1 cellular context compared by ENCODE assay signal in the genomic region with DNA sequence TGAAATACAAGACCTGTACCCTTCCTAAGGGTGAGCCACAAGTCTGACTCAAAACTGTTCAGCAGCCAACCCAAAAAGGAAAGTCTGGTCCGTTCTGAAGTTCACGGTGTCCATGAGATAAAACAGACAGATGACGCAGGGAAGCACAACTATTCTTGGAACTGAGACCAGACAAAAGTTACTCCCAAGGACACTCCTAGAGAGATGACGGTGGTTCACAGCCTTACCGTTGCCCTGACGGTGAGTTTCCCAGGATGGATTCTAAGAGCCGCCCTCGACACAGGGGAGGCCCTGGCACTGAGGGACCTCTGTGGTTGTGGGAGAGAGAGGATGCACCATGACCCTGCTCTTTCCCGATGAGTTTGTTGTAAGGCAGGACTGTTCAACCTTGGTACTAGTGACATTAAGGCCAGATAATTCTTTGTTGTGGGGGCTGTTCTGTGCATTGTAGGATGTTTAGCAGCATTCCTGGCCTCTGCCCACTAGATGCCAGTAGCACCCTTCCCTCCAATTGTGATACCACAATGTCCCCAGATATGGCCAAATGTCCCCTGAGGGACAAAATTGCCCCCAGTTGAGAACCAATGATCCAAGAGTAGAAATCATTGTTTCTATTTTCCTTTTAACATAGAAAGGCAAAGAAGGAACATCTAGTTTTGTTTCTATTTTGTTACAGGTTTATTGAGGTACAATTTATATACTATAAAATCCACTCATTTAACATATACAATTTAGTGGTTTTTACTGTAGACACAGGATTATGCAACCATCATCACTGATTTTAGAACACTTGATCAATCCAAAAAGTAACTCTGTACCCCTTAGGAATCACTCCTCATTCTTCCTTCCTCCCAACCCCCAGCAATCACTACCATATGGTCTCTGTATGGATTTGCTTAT.
A peak's percentile ranks its signal among the peaks of the same experiment; 100 is the strongest.
TF ChIP-seq lines count a peak whose summit lies in the region.

No MANE protein-coding gene starts in this region.

TF ChIP-seq in K562, 482 proteins besides CTCF, POLR2A, EP300 and RAD21 (continued from another document and continues in another):
- TF ChIP-seq TGIF2 (CRISPR knock-in tag; IDR thresholded peaks at IDR 0.05): no peak
- no peak for TF ChIP-seq CEBPG (CRISPR knock-in tag; IDR thresholded peaks at IDR 0.05)
- TF ChIP-seq CEBPG (tag; conservative IDR thresholded peaks at IDR 0.05 in 1 of 2, IDR thresholded peaks at IDR 0.05 in 1 of 2): 0 out of 4 replicates have a peak, but pooled peaks of 1 of the 2 experiments have one; percentile 13
- no peak for TF ChIP-seq FOXK2 (conservative IDR thresholded peaks at IDR 0.05 in 1 of 2, IDR thresholded peaks at IDR 0.05 in 1 of 2; ENCODE audit: low read depth in 2 of 2)
- TF ChIP-seq MCM3 (IDR thresholded peaks at IDR 0.05): no peak
- no peak for TF ChIP-seq NFATC3 (IDR thresholded peaks at IDR 0.05)
- no peak for TF ChIP-seq ELF2 (CRISPR knock-in tag; IDR thresholded peaks at IDR 0.05)
- TF ChIP-seq MEF2A (IDR thresholded peaks at IDR 0.05; ENCODE audit: control insufficient read depth, low read depth, low read length): no peak
- no peak for TF ChIP-seq ZNF830 (CRISPR knock-in tag; IDR thresholded peaks at IDR 0.05)
- TF ChIP-seq, protein P1, sequence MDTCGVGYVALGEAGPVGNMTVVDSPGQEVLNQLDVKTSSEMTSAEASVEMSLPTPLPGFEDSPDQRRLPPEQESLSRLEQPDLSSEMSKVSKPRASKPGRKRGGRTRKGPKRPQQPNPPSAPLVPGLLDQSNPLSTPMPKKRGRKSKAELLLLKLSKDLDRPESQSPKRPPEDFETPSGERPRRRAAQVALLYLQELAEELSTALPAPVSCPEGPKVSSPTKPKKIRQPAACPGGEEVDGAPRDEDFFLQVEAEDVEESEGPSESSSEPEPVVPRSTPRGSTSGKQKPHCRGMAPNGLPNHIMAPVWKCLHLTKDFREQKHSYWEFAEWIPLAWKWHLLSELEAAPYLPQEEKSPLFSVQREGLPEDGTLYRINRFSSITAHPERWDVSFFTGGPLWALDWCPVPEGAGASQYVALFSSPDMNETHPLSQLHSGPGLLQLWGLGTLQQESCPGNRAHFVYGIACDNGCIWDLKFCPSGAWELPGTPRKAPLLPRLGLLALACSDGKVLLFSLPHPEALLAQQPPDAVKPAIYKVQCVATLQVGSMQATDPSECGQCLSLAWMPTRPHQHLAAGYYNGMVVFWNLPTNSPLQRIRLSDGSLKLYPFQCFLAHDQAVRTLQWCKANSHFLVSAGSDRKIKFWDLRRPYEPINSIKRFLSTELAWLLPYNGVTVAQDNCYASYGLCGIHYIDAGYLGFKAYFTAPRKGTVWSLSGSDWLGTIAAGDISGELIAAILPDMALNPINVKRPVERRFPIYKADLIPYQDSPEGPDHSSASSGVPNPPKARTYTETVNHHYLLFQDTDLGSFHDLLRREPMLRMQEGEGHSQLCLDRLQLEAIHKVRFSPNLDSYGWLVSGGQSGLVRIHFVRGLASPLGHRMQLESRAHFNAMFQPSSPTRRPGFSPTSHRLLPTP (IDR thresholded peaks at IDR 0.05; ENCODE audit: borderline replicate concordance, extremely low read depth, insufficient read length): no peak
- no peak for TF ChIP-seq TFAM (CRISPR knock-in tag; conservative IDR thresholded peaks at IDR 0.05)
- no peak for TF ChIP-seq ZNF780A (CRISPR knock-in tag; IDR thresholded peaks at IDR 0.05)
- TF ChIP-seq, protein P2, sequence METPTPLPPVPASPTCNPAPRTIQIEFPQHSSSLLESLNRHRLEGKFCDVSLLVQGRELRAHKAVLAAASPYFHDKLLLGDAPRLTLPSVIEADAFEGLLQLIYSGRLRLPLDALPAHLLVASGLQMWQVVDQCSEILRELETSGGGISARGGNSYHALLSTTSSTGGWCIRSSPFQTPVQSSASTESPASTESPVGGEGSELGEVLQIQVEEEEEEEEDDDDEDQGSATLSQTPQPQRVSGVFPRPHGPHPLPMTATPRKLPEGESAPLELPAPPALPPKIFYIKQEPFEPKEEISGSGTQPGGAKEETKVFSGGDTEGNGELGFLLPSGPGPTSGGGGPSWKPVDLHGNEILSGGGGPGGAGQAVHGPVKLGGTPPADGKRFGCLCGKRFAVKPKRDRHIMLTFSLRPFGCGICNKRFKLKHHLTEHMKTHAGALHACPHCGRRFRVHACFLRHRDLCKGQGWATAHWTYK (CRISPR knock-in tag; IDR thresholded peaks at IDR 0.05): no peak
- TF ChIP-seq ARID1B (IDR thresholded peaks at IDR 0.05): 0 out of 2 replicates have a peak, but pooled peaks have one; percentile 14
- 0 out of 2 replicates have a peak, but pooled peaks have one; percentile 22 for TF ChIP-seq SMARCA4 (IDR thresholded peaks at IDR 0.05)
- no peak for TF ChIP-seq EWSR1 (IDR thresholded peaks at IDR 0.05; ENCODE audit: borderline replicate concordance, low read depth, partially characterized antibody)
- TF ChIP-seq CHCHD3 (CRISPR knock-in tag; IDR thresholded peaks at IDR 0.05): no peak
- TF ChIP-seq PHF8 (IDR thresholded peaks at IDR 0.05; ENCODE audit: borderline replicate concordance, low read length): no peak
- TF ChIP-seq SIX5 (IDR thresholded peaks at IDR 0.05; ENCODE audit: borderline replicate concordance in 1 of 2, insufficient read depth in 1 of 2, low read depth in 1 of 2, low read length in 2 of 2): no peak
- TF ChIP-seq E2F3 (CRISPR knock-in tag; IDR thresholded peaks at IDR 0.05): no peak
- no peak for TF ChIP-seq CSDE1 (IDR thresholded peaks at IDR 0.05)
- no peak for TF ChIP-seq MXI1 (IDR thresholded peaks at IDR 0.05; ENCODE audit: low read depth, low read length)
- TF ChIP-seq NRF1 (conservative IDR thresholded peaks at IDR 0.05 in 1 of 2, IDR thresholded peaks at IDR 0.05 in 1 of 2): 0 out of 4 replicates have a peak, but pooled peaks have one; percentile 9 to 22
- no peak for TF ChIP-seq TAF7 (tag; IDR thresholded peaks at IDR 0.05)
- TF ChIP-seq RBM25 (IDR thresholded peaks at IDR 0.05; ENCODE audit: low read depth, low read length, severe bottlenecking): no peak
- no peak for TF ChIP-seq TARDBP (IDR thresholded peaks at IDR 0.05)
- TF ChIP-seq HDAC1 (IDR thresholded peaks at IDR 0.05): no peak
- no peak for TF ChIP-seq ETV5 (CRISPR knock-in tag; IDR thresholded peaks at IDR 0.05; ENCODE audit: low read depth)
- TF ChIP-seq, protein P3, sequence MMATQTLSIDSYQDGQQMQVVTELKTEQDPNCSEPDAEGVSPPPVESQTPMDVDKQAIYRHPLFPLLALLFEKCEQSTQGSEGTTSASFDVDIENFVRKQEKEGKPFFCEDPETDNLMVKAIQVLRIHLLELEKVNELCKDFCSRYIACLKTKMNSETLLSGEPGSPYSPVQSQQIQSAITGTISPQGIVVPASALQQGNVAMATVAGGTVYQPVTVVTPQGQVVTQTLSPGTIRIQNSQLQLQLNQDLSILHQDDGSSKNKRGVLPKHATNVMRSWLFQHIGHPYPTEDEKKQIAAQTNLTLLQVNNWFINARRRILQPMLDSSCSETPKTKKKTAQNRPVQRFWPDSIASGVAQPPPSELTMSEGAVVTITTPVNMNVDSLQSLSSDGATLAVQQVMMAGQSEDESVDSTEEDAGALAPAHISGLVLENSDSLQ (IDR thresholded peaks at IDR 0.05): no peak
- TF ChIP-seq CBX2 (IDR thresholded peaks at IDR 0.05; ENCODE audit: insufficient read depth, low read length, poor library complexity, severe bottlenecking): no peak
- TF ChIP-seq ZC3H4 (CRISPR knock-in tag; IDR thresholded peaks at IDR 0.05; ENCODE audit: borderline replicate concordance): no peak
- TF ChIP-seq, protein P4, sequence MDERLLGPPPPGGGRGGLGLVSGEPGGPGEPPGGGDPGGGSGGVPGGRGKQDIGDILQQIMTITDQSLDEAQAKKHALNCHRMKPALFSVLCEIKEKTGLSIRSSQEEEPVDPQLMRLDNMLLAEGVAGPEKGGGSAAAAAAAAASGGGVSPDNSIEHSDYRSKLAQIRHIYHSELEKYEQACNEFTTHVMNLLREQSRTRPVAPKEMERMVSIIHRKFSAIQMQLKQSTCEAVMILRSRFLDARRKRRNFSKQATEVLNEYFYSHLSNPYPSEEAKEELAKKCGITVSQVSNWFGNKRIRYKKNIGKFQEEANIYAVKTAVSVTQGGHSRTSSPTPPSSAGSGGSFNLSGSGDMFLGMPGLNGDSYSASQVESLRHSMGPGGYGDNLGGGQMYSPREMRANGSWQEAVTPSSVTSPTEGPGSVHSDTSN (CRISPR knock-in tag; IDR thresholded peaks at IDR 0.05; ENCODE audit: low read depth): no peak
- TF ChIP-seq, protein P4 (tag; conservative IDR thresholded peaks at IDR 0.05; ENCODE audit: low read depth): no peak
- TF ChIP-seq LEF1 (IDR thresholded peaks at IDR 0.05): peak; percentile 22; the same call in 1 of the 2 replicates
- peak; percentile 75 for TF ChIP-seq CTBP1 (IDR thresholded peaks at IDR 0.05; ENCODE audit: borderline replicate concordance)
- TF ChIP-seq, protein P5, sequence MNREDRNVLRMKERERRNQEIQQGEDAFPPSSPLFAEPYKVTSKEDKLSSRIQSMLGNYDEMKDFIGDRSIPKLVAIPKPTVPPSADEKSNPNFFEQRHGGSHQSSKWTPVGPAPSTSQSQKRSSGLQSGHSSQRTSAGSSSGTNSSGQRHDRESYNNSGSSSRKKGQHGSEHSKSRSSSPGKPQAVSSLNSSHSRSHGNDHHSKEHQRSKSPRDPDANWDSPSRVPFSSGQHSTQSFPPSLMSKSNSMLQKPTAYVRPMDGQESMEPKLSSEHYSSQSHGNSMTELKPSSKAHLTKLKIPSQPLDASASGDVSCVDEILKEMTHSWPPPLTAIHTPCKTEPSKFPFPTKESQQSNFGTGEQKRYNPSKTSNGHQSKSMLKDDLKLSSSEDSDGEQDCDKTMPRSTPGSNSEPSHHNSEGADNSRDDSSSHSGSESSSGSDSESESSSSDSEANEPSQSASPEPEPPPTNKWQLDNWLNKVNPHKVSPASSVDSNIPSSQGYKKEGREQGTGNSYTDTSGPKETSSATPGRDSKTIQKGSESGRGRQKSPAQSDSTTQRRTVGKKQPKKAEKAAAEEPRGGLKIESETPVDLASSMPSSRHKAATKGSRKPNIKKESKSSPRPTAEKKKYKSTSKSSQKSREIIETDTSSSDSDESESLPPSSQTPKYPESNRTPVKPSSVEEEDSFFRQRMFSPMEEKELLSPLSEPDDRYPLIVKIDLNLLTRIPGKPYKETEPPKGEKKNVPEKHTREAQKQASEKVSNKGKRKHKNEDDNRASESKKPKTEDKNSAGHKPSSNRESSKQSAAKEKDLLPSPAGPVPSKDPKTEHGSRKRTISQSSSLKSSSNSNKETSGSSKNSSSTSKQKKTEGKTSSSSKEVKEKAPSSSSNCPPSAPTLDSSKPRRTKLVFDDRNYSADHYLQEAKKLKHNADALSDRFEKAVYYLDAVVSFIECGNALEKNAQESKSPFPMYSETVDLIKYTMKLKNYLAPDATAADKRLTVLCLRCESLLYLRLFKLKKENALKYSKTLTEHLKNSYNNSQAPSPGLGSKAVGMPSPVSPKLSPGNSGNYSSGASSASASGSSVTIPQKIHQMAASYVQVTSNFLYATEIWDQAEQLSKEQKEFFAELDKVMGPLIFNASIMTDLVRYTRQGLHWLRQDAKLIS (CRISPR knock-in tag; IDR thresholded peaks at IDR 0.05): no peak
- TF ChIP-seq STAT5B (CRISPR knock-in tag; IDR thresholded peaks at IDR 0.05): no peak
- no peak for TF ChIP-seq TOE1 (IDR thresholded peaks at IDR 0.05; ENCODE audit: borderline replicate concordance)
- TF ChIP-seq TOE1 (CRISPR knock-in tag; IDR thresholded peaks at IDR 0.05; ENCODE audit: borderline replicate concordance, low read depth): no peak
- TF ChIP-seq CEBPB (tag; IDR thresholded peaks at IDR 0.05): no peak; the same call in 1 of the 2 replicates
- TF ChIP-seq ZBTB17 (CRISPR knock-in tag; IDR thresholded peaks at IDR 0.05): no peak
- no peak for TF ChIP-seq TEAD4 (IDR thresholded peaks at IDR 0.05; ENCODE audit: low read length)
- no peak for TF ChIP-seq TEAD4 (CRISPR knock-in tag; IDR thresholded peaks at IDR 0.05; ENCODE audit: borderline replicate concordance)
- TF ChIP-seq MED1 (CRISPR knock-in tag; IDR thresholded peaks at IDR 0.05; ENCODE audit: borderline replicate concordance): no peak
- no peak for TF ChIP-seq ZSCAN29 (IDR thresholded peaks at IDR 0.05)
- no peak for TF ChIP-seq DPF2 (IDR thresholded peaks at IDR 0.05)
- no peak for TF ChIP-seq CBFA2T3 (IDR thresholded peaks at IDR 0.05)
- TF ChIP-seq SETDB1 (IDR thresholded peaks at IDR 0.05; ENCODE audit: low read length): no peak
- no peak for TF ChIP-seq ZKSCAN8 (CRISPR knock-in tag; IDR thresholded peaks at IDR 0.05)
